ENCODE assay signal across 22 cellular contexts in the genomic region with DNA sequence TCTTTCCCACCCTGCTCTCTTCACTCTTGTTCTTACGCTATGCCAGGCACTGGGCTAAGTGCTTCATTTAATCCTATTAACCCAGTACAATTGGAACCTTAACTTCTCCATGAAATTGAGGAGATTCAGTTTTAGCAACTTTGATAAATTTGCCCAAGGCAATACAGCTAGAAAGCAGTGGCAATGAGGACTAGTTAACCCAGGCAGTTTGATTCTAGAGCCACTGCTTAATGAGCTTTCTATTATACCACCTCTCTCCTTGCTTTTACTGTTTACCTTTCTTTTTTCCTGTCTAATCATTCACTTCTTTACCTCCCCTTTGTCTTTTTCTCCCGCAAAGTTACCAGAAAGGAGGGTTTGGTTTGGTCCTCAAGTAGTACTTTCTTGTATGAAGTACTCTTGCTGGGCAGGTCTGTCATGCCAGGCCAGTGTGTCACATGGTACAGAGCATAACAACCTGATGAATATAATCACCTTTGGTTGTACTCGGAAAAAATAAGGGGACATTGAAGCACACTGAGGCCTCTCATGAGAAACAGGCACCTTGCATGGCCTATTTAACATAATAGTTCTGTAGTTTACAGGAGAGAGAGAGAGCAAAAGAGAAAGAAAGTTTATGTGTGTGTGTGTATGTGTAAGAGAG.
DNase-seq lines count a peak whose midpoint lies in the region; ATAC-seq, FAIRE-seq and TF ChIP-seq lines count a peak whose summit lies in the region.
"Had no signal": no experiment of that assay in that cellular context is flagged by ENCODE, and none has a peak within 500 bp of the region (broad histone marks: within the 10 kb centered on the region; RNA-seq: fewer than 3 reads in every experiment).

No MANE protein-coding gene starts in this region.

- peak overlapping the region; percentile 4 to 22 (median 9); a peak in 2 of 7 replicates for H3K27ac Mint-ChIP-seq in H9
- H3K27ac Mint-ChIP-seq in endothelial cell (ENCODE audit: unreplicated experiment), result peak overlapping the region; percentile 1
- H3K27ac Mint-ChIP-seq: activated naive CD8-positive, alpha-beta T cell treated with anti-CD3 and anti-CD28 coated beads, Interleukin-2, amount 10 ng/mL, durations not matched to agents 7 days and 5 days; activated T-helper 2 cell treated with anti-CD3 and anti-CD28 coated beads, Interferon-gamma antibody, Interleukin-2, Interleukin-4, amounts not matched to agents 10 μg/mL and 5 μg/mL and 100 μg/mL, durations not matched to agents 14 hours and 24 hours and 36 hours; stimulated activated memory B cell treated with anti-CD40 and anti-IgM and Interleukin-4, amounts not matched to agents 10 μg/mL and 1 μg/mL and 100 μg/mL, for 72 hours had no signal

- peaks cover 15 to 39% (median 31%) of the 10 kb centered on the region in 3 experiments; a peak in 6 of 7 replicates for H3K36me3 Mint-ChIP-seq in H9 (ENCODE audit: insufficient read depth in 1 of 3, low read depth in 3 of 3)
- H3K36me3 Mint-ChIP-seq in endothelial cell (ENCODE audit: low read depth, unreplicated experiment), result peaks cover 13% of the 10 kb centered on the region

- no peak overlapping the region for H2BK120ac ChIP-seq in H9 (ENCODE audit: low read depth, low read length, poor library complexity, severe bottlenecking)

- H3K23me2 ChIP-seq in H9 (ENCODE audit: insufficient read length, low read depth, low read length, poor library complexity, severe bottlenecking), result no peaks in the 10 kb centered on the region

- intact Hi-C loops in pancreas (cut with DNase I), result no loop called here

- no peak overlapping the region for H3K23ac ChIP-seq in H9 (ENCODE audit: insufficient read length, low read depth, low read length)

- H3K4me1 ChIP-seq in H9 (ENCODE audit: insufficient read depth, low read length) (no peaks in the 10 kb centered on the region), pancreas (peaks cover 7 to 12% (median 9%) of the 10 kb centered on the region in 3 donors)

- no peak overlapping the region for H2AK5ac ChIP-seq in H9 (ENCODE audit: insufficient read length, low read length)

- WGBS in H9 (ENCODE audit: extremely low coverage, insufficient read length, low lambda C conversion rate), result no CpG with 5 or more reads among the region's 3 CpGs
- WGBS in pancreas, 2 donors, result 56 to 57% methylated on average over 3 of the region's 3 CpGs

- no peak overlapping the region for H2BK20ac ChIP-seq in H9 (ENCODE audit: low read depth, low read length, poor library complexity, severe bottlenecking)

- no peak overlapping the region for H3K18ac ChIP-seq in H9 (ENCODE audit: insufficient read length, low read depth, low read length)

- H4K5ac ChIP-seq in H9 (ENCODE audit: insufficient read length, low read depth, low read length), result no peak overlapping the region

- no peak overlapping the region for H3K27ac ChIP-seq in H9 (ENCODE audit: insufficient read length, low read depth, low read length)
- H3K27ac ChIP-seq in pancreas, result peak overlapping the region in 1 of 4 donors; percentile 8
- H3K27ac ChIP-seq: coronary artery, heart left ventricle, ovary, thoracic aorta had no signal

- TF ChIP-seq CTCF in H9 (conservative IDR thresholded peaks at IDR 0.05) (no peak), endothelial cell (IDR thresholded peaks at IDR 0.05; ENCODE audit: unreplicated experiment) (no peak), pancreas (IDR thresholded peaks at IDR 0.05) (no peak), D721Med (IDR thresholded peaks at IDR 0.05; ENCODE audit: insufficient read depth, missing control alignments) (no peak)

- H2BK12ac ChIP-seq in H9 (ENCODE audit: insufficient read length, low read depth, low read length), result no peak overlapping the region

- H3K27me3 Mint-ChIP-seq in H9 (ENCODE audit: low read depth) (no peaks in the 10 kb centered on the region), endothelial cell (ENCODE audit: unreplicated experiment) (no peaks in the 10 kb centered on the region)
- H3K27me3 Mint-ChIP-seq: activated naive CD8-positive, alpha-beta T cell treated with anti-CD3 and anti-CD28 coated beads, Interleukin-2, amount 10 ng/mL, durations not matched to agents 7 days and 5 days; stimulated activated memory B cell treated with anti-CD40 and anti-IgM and Interleukin-4, amounts not matched to agents 10 μg/mL and 1 μg/mL and 100 μg/mL, for 72 hours had no signal

- no peak overlapping the region for H3K4me3 ChIP-seq in pancreas
- H3K4me3 ChIP-seq: coronary artery, heart left ventricle, ovary, thoracic aorta had no signal

- ATAC-seq in pancreas (peak; percentile 75 to 90 (median 80)), GM18858 (IDR thresholded peaks at IDR 0.05; ENCODE audit: unreplicated experiment) (no peak), HG03097 (IDR thresholded peaks at IDR 0.05; ENCODE audit: low FRiP score, unreplicated experiment) (no peak)
- ATAC-seq: sciatic nerve; stimulated activated memory B cell treated with anti-CD40 and anti-IgM and Interleukin-4, amounts not matched to agents 10 μg/mL and 1 μg/mL and 100 μg/mL, for 72 hours had no signal

- H2BK15ac ChIP-seq in H9 (ENCODE audit: low read depth, low read length), result no peak overlapping the region

- H3K79me2 ChIP-seq in H9 (ENCODE audit: insufficient read depth, low read length), result no peaks in the 10 kb centered on the region

- H3K14ac ChIP-seq in H9 (ENCODE audit: insufficient read depth, low read length), result no peak overlapping the region

- H3K56ac ChIP-seq in H9 (ENCODE audit: insufficient read length, low read depth, low read length), result no peak overlapping the region

- H3K36me3 ChIP-seq in pancreas, result peaks cover 0 to 7% (median 0%) of the 10 kb centered on the region in 3 donors
- H3K36me3 ChIP-seq: ovary had no signal

- H2BK5ac ChIP-seq in H9 (ENCODE audit: insufficient read length, low read length), result no peak overlapping the region

- H3K79me1 ChIP-seq in H9 (ENCODE audit: insufficient read depth, low read depth, low read length, poor library complexity, severe bottlenecking), result no peaks in the 10 kb centered on the region

- H3K9ac ChIP-seq in H9 (ENCODE audit: extremely low read depth, insufficient read length, low read length), result no peak overlapping the region

- no peak overlapping the region for H3K4me2 ChIP-seq in H9 (ENCODE audit: insufficient read depth, insufficient read length, low read length)

- H3K4me1 Mint-ChIP-seq in H9 (no peaks in the 10 kb centered on the region), endothelial cell (ENCODE audit: unreplicated experiment) (no peaks in the 10 kb centered on the region)

- FAIRE-seq in pancreas (lab: Jason Lieb, UNC) (no peak), D721Med (lab: Jason Lieb, UNC) (no peak)
- FAIRE-seq: endometrium had no signal

- no peaks in the 10 kb centered on the region for H4K20me1 ChIP-seq in H9 (ENCODE audit: control insufficient read depth, insufficient read depth, insufficient read length)

- H3K27me3 ChIP-seq in H9 (ENCODE audit: insufficient read depth, low read length) (no peaks in the 10 kb centered on the region), pancreas (no peaks in the 10 kb centered on the region)
- H3K27me3 ChIP-seq: brain microvascular endothelial cell, heart left ventricle, ovary had no signal

- H2AFZ ChIP-seq in H9 (ENCODE audit: low read length), result no peak overlapping the region

- DNase-seq in DMS79 (lab: John Stamatoyannopoulos, UW), result peak; percentile 16
- DNase-seq in H9, result no peak
- no peak for DNase-seq in endothelial cell (ENCODE audit: low spot score)
- no peak for DNase-seq in pancreas
- no peak for DNase-seq in D721Med (ENCODE audit: insufficient read length, low spot score)
- DNase-seq: activated CD4-positive, alpha-beta T cell treated with anti-CD3 and anti-CD28 coated beads for 48 hours; activated naive CD8-positive, alpha-beta T cell treated with anti-CD3 and anti-CD28 coated beads, Interleukin-2, amount 10 ng/mL, durations not matched to agents 7 days and 5 days; brain microvascular endothelial cell; DND-41; heart left ventricle; mammary epithelial cell; NCI-H2107; NCI-H510A; ovary had no signal

- no peak overlapping the region for H4K91ac ChIP-seq in H9 (ENCODE audit: insufficient read length, low read depth, low read length)

- H3K4me3 Mint-ChIP-seq in H9, result no peak overlapping the region
- no peak overlapping the region for H3K4me3 Mint-ChIP-seq in endothelial cell (ENCODE audit: unreplicated experiment)
- H3K4me3 Mint-ChIP-seq: activated naive CD8-positive, alpha-beta T cell treated with anti-CD3 and anti-CD28 coated beads, Interleukin-2, amount 10 ng/mL, durations not matched to agents 7 days and 5 days; stimulated activated memory B cell treated with anti-CD40 and anti-IgM and Interleukin-4, amounts not matched to agents 10 μg/mL and 1 μg/mL and 100 μg/mL, for 72 hours had no signal

- H3K9me3 ChIP-seq in H9 (ENCODE audit: control insufficient read depth, low read depth, low read length) (no peaks in the 10 kb centered on the region), pancreas (no peaks in the 10 kb centered on the region)
- H3K9me3 ChIP-seq: heart left ventricle, ovary, thoracic aorta had no signal

- H3K9me3 Mint-ChIP-seq in H9 (no peaks in the 10 kb centered on the region; a peak in 1 of 5 replicates), endothelial cell (ENCODE audit: unreplicated experiment) (no peaks in the 10 kb centered on the region)
- H3K9me3 Mint-ChIP-seq: stimulated activated memory B cell treated with anti-CD40 and anti-IgM and Interleukin-4, amounts not matched to agents 10 μg/mL and 1 μg/mL and 100 μg/mL, for 72 hours had no signal

- no peak overlapping the region for H4K8ac ChIP-seq in H9 (replicated peaks; ENCODE audit: insufficient read length, low read depth, low read length)

- no peak overlapping the region for H3K4ac ChIP-seq in H9 (ENCODE audit: low read depth, low read length)

- H3T11ph ChIP-seq in H9 (ENCODE audit: low read length), result no peak overlapping the region

Comparison
In these comparisons a context has a peak if more than half of its experiments do, and no peak if none do; other contexts are left out.
1. ATAC-seq: peak in pancreas (4 of 4); none in GM18858 (single experiment) and HG03097 (single experiment).